Comparison of ENCODE assay signal across 16 cellular contexts in genomic region chr2:41954304-41955291, GRCh38.
A peak's percentile ranks its signal among the peaks of the same experiment; 100 is the strongest.
DNase-seq lines count a peak whose midpoint lies in the region; ATAC-seq and TF ChIP-seq lines count a peak whose summit lies in the region.
"Had no signal": no experiment of that assay in that cellular context is flagged by ENCODE, and none has a peak within 500 bp of the region (broad histone marks: within the 10 kb centered on the region; RNA-seq: fewer than 3 reads in every experiment).

No MANE protein-coding gene starts in this region.

- no peak for TF ChIP-seq CTCF in right atrium auricular region (IDR thresholded peaks at IDR 0.05)
- TF ChIP-seq CTCF in brain (conservative IDR thresholded peaks at IDR 0.05) = peak in 1 of 2 experiments; percentile 6
- TF ChIP-seq CTCF in MM.1S (IDR thresholded peaks at IDR 0.05; ENCODE audit: low read length) = no peak

- no peak overlapping the region for H2AK5ac ChIP-seq in mesenchymal stem cell (ENCODE audit: low read length, severe bottlenecking)

- H3K27ac Mint-ChIP-seq in brain = peak overlapping the region; percentile 45 to 87 (median 60)
- H3K27ac Mint-ChIP-seq: activated T-helper 2 cell treated with anti-CD3 and anti-CD28 coated beads, Interferon-gamma antibody, Interleukin-2, Interleukin-4, amounts not matched to agents 10 μg/mL and 5 μg/mL and 100 μg/mL, durations not matched to agents 14 hours and 24 hours and 36 hours; CD4-positive, CD25-positive, alpha-beta regulatory T cell had no signal

- peak overlapping the region in 1 of 2 experiments; percentile 76 for H3K4ac ChIP-seq in mesenchymal stem cell (ENCODE audit: low read depth in 1 of 2, low read length in 2 of 2)

- no peaks in the 10 kb centered on the region for H3K79me1 ChIP-seq in mesenchymal stem cell (replicated peaks; ENCODE audit: low read length, poor library complexity, severe bottlenecking)

- H3K36me3 Mint-ChIP-seq in brain = no peaks in the 10 kb centered on the region
- H3K36me3 Mint-ChIP-seq: CD4-positive, CD25-positive, alpha-beta regulatory T cell had no signal

- H3K27ac ChIP-seq in right atrium auricular region (no peak overlapping the region), mesenchymal stem cell (ENCODE audit: low read length, poor library complexity, severe bottlenecking) (no peak overlapping the region), aorta (ENCODE audit: low read depth in 1 of 2, low read length in 2 of 2) (no peak overlapping the region), MM.1S (ENCODE audit: low read length) (no peak overlapping the region)
- H3K27ac ChIP-seq: breast epithelium, esophagus muscularis mucosa, sigmoid colon had no signal

- H3K9me3 Mint-ChIP-seq in brain = no peaks in the 10 kb centered on the region
- H3K9me3 Mint-ChIP-seq: activated T-helper 2 cell treated with anti-CD3 and anti-CD28 coated beads, Interferon-gamma antibody, Interleukin-2, Interleukin-4, amounts not matched to agents 10 μg/mL and 5 μg/mL and 100 μg/mL, durations not matched to agents 14 hours and 24 hours and 36 hours; stimulated activated naive CD8-positive, alpha-beta T cell treated with anti-CD3 and anti-CD28 coated beads, Interleukin-15, amount 100 ng/mL, for 72 hours had no signal

- no peak overlapping the region for H3K4me2 ChIP-seq in mesenchymal stem cell (ENCODE audit: low read length, poor library complexity, severe bottlenecking)
- H3K4me2 ChIP-seq in MM.1S (ENCODE audit: low read depth, low read length) = no peak overlapping the region

- peak overlapping the region in 1 of 5 experiments; percentile 18 for H3K4me3 Mint-ChIP-seq in brain
- H3K4me3 Mint-ChIP-seq: stimulated activated naive CD8-positive, alpha-beta T cell treated with anti-CD3 and anti-CD28 coated beads, Interleukin-15, amount 100 ng/mL, for 72 hours had no signal

- no peaks in the 10 kb centered on the region for H4K20me1 ChIP-seq in MM.1S (ENCODE audit: insufficient read depth, low read length)

- H3K27me3 ChIP-seq in right atrium auricular region (no peaks in the 10 kb centered on the region), mesenchymal stem cell (ENCODE audit: control insufficient read depth in 1 of 2, insufficient read depth in 1 of 2, low read length in 2 of 2) (peaks cover 0 to 44% of the 10 kb centered on the region in 2 experiments), aorta (ENCODE audit: control insufficient read depth in 1 of 2, insufficient read depth in 2 of 2, low read length in 1 of 2) (no peaks in the 10 kb centered on the region), MM.1S (replicated peaks; ENCODE audit: insufficient read depth, low read length) (no peaks in the 10 kb centered on the region)
- H3K27me3 ChIP-seq: breast epithelium, esophagus muscularis mucosa, sigmoid colon had no signal

- DNase-seq in Right ventricle myocardium superior = no peak
- DNase-seq in right atrium auricular region (ENCODE audit: low spot score) = no peak
- no peak for DNase-seq in mesenchymal stem cell
- DNase-seq in aorta = no peak
- DNase-seq in MM.1S = no peak
- DNase-seq: NCI-H1092, occipital lobe, sigmoid colon had no signal

- H2AFZ ChIP-seq in mesenchymal stem cell (ENCODE audit: low read depth, low read length) (peak overlapping the region; percentile 29), MM.1S (ENCODE audit: low read length) (no peak overlapping the region)

- ATAC-seq in Right ventricle myocardium superior (ENCODE audit: poor library complexity) (peak; percentile 30), aorta (ENCODE audit: low FRiP score) (peak; percentile 38), GM19351 (IDR thresholded peaks at IDR 0.05; ENCODE audit: unreplicated experiment) (no peak), HG03520 (IDR thresholded peaks at IDR 0.05; ENCODE audit: unreplicated experiment) (no peak)

- H3K4me1 ChIP-seq in right atrium auricular region (peaks cover 0 to 20% of the 10 kb centered on the region in 2 donors), mesenchymal stem cell (ENCODE audit: control insufficient read depth, insufficient read depth, low read depth, low read length) (peaks cover 12% of the 10 kb centered on the region), aorta (ENCODE audit: control insufficient read depth in 1 of 2, insufficient read depth in 2 of 2, low read length in 2 of 2) (peaks cover 0 to 2% of the 10 kb centered on the region in 2 donors), MM.1S (ENCODE audit: low read length) (peaks cover 11% of the 10 kb centered on the region)
- H3K4me1 ChIP-seq: breast epithelium had no signal

- peaks cover 11% of the 10 kb centered on the region for H3K27me3 Mint-ChIP-seq in brain

- H3K4me1 Mint-ChIP-seq in brain = peaks cover 44% of the 10 kb centered on the region
- H3K4me1 Mint-ChIP-seq: CD4-positive, CD25-positive, alpha-beta regulatory T cell had no signal

- H2BK120ac ChIP-seq in mesenchymal stem cell (ENCODE audit: low read depth, low read length) = no peak overlapping the region

- H2BK12ac ChIP-seq in mesenchymal stem cell (ENCODE audit: low read length in 2 of 2) = peak overlapping the region; percentile 9 to 81

- H3K4me3 ChIP-seq in right atrium auricular region = no peak overlapping the region
- no peak overlapping the region for H3K4me3 ChIP-seq in mesenchymal stem cell (ENCODE audit: insufficient read depth in 1 of 2, low read depth in 1 of 2, low read length in 2 of 2)
- no peak overlapping the region for H3K4me3 ChIP-seq in aorta (ENCODE audit: low read length in 2 of 2)
- H3K4me3 ChIP-seq in MM.1S (ENCODE audit: low read length) = no peak overlapping the region
- H3K4me3 ChIP-seq: breast epithelium, esophagus muscularis mucosa, sigmoid colon had no signal

- H3K36me3 ChIP-seq in right atrium auricular region = no peaks in the 10 kb centered on the region
- H3K36me3 ChIP-seq in mesenchymal stem cell (ENCODE audit: control insufficient read depth in 1 of 2, insufficient read depth in 2 of 2, low read depth in 1 of 2, low read length in 2 of 2) = no peaks in the 10 kb centered on the region
- no peaks in the 10 kb centered on the region for H3K36me3 ChIP-seq in aorta (ENCODE audit: control insufficient read depth in 1 of 2, insufficient read depth in 2 of 2, low read length in 1 of 2)
- no peaks in the 10 kb centered on the region for H3K36me3 ChIP-seq in MM.1S (replicated peaks; ENCODE audit: insufficient read depth, low read length)
- H3K36me3 ChIP-seq: breast epithelium, esophagus muscularis mucosa, sigmoid colon had no signal

- no peak overlapping the region for H2BK5ac ChIP-seq in mesenchymal stem cell (ENCODE audit: low read depth, low read length, poor library complexity, severe bottlenecking)

- 88% methylated on average over 16 of the region's 16 CpGs for WGBS in mesenchymal stem cell
- WGBS in aorta, 2 donors = 76 to 81% methylated on average over 14 to 16 of the region's 16 CpGs

- H3K9me3 ChIP-seq in right atrium auricular region (no peaks in the 10 kb centered on the region), mesenchymal stem cell (ENCODE audit: control insufficient read depth, low read length) (no peaks in the 10 kb centered on the region), aorta (ENCODE audit: control insufficient read depth, low read length) (no peaks in the 10 kb centered on the region), MM.1S (replicated peaks; ENCODE audit: insufficient read depth, low read length) (no peaks in the 10 kb centered on the region)
- H3K9me3 ChIP-seq: breast epithelium, esophagus muscularis mucosa, sigmoid colon had no signal

- no peak overlapping the region for H4K91ac ChIP-seq in mesenchymal stem cell (ENCODE audit: low read length)

- peaks cover 8% of the 10 kb centered on the region; the same call in 1 of the 2 replicates for H3F3A ChIP-seq in MM.1S (ENCODE audit: insufficient read depth, low read length)

- peak overlapping the region; percentile 44 for H2BK15ac ChIP-seq in mesenchymal stem cell (ENCODE audit: low read depth, poor library complexity, severe bottlenecking)

- H4K8ac ChIP-seq in mesenchymal stem cell (ENCODE audit: low read length) = no peak overlapping the region

- H3K79me2 ChIP-seq in MM.1S (ENCODE audit: low read length) = no peaks in the 10 kb centered on the region

- peak overlapping the region in 1 of 2 experiments; percentile 6 for H3K14ac ChIP-seq in mesenchymal stem cell (ENCODE audit: low read length in 2 of 2)

- H3K23ac ChIP-seq in mesenchymal stem cell (ENCODE audit: low read length in 2 of 2) = no peak overlapping the region

- no peak overlapping the region for H3K9ac ChIP-seq in mesenchymal stem cell (ENCODE audit: low read length)
- H3K9ac ChIP-seq in MM.1S (ENCODE audit: low read length) = no peak overlapping the region

- H3K9me2 ChIP-seq in MM.1S (replicated peaks; ENCODE audit: insufficient read depth, low read length) = no peaks in the 10 kb centered on the region

- intact Hi-C loops in Right ventricle myocardium superior (cut with DNase I) (no loop called here), aorta (cut with DNase I) (no loop called here)

- H3K18ac ChIP-seq in mesenchymal stem cell (ENCODE audit: low read depth in 1 of 2, low read length in 2 of 2) = peak overlapping the region in 1 of 2 experiments; percentile 46

Comparison
In these comparisons a context has a peak if more than half of its experiments do, and no peak if none do; other contexts are left out.
1. ATAC-seq: peak in Right ventricle myocardium superior (single experiment) and aorta (single experiment); none in GM19351 (single experiment) and HG03520 (single experiment).